21 cellular contexts compared by ENCODE assay signal in the genomic region with DNA sequence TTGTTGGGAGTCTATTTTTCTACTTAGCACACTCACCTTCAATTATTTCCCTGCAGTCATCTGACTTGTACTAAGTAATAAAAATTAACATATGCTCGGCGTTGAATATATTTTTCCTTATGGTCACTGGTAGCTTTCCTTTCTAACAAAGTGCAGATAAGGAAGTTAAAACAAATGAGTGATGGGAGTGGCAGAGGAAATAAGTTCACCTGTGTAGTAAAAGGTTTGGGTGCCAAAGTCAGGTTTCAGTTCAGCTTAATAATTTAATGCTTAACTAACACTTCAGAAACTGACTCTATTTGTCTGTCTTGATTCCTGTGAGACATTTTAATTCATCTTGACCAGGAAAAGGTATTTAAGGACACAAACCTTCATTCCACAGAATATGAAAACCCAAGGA.
DNase-seq lines count a peak whose midpoint lies in the region; ATAC-seq and TF ChIP-seq lines count a peak whose summit lies in the region.
"Had no signal": no experiment of that assay in that cellular context is flagged by ENCODE, and none has a peak within 500 bp of the region (broad histone marks: within the 10 kb centered on the region; RNA-seq: fewer than 3 reads in every experiment).

No MANE protein-coding gene starts in this region.

- no peak for TF ChIP-seq POLR2A in prostate gland (IDR thresholded peaks at IDR 0.05)

- intact Hi-C loops in prostate gland (cut with DNase I) = no loop called here

- no peaks in the 10 kb centered on the region for H3K27me3 ChIP-seq in hepatocyte
- H3K27me3 ChIP-seq in prostate gland (replicated peaks; ENCODE audit: insufficient read depth) = no peaks in the 10 kb centered on the region
- H3K27me3 ChIP-seq: SJSA1 had no signal

- no peak for TF ChIP-seq CTCF in hepatocyte (IDR thresholded peaks at IDR 0.05; ENCODE audit: poor library complexity)
- no peak for TF ChIP-seq CTCF in prostate gland (IDR thresholded peaks at IDR 0.05)

- H3K36me3 ChIP-seq in hepatocyte (replicated peaks; ENCODE audit: insufficient read depth, low read depth) (no peaks in the 10 kb centered on the region), prostate gland (no peaks in the 10 kb centered on the region)
- H3K36me3 ChIP-seq: SJSA1 had no signal

- DNase-seq in hepatocyte (ENCODE audit: low spot score) = peak; percentile 8
- peak; percentile 45 for DNase-seq in renal cortical epithelial cell (ENCODE audit: low read depth)
- DNase-seq in NCI-H524 treated with DMSO at 0.1 percent for 48 hours (lab: John Stamatoyannopoulos, UW) = no peak
- DNase-seq in cortex of kidney (lab: John Stamatoyannopoulos, UW) = no peak
- no peak for DNase-seq in prostate gland (ENCODE audit: low spot score)
- DNase-seq: C1 segment of cervical spinal cord, DMS 273 treated with DMSO at 0.1 percent for 48 hours, GF-D8, HCEC 1CT, KG1, NCI-H1417 treated with DMSO at 0.1 percent for 48 hours, NCI-H2029, NCI-H2171, NCI-H446, NCI-H774, PC-9 had no signal

- H3K9me3 ChIP-seq in hepatocyte (ENCODE audit: low read depth) (no peaks in the 10 kb centered on the region), prostate gland (no peaks in the 10 kb centered on the region)
- H3K9me3 ChIP-seq: A549, SJSA1 had no signal

- WGBS in hepatocyte (ENCODE audit: low lambda C conversion rate, missing lambda C conversion rate) = 70% methylated on average over 2 of the region's 2 CpGs
- WGBS in prostate gland = 77% methylated on average over 2 of the region's 2 CpGs

- ATAC-seq in GM21786 (IDR thresholded peaks at IDR 0.05; ENCODE audit: unreplicated experiment) (peak; percentile 74), HG03432 (IDR thresholded peaks at IDR 0.05; ENCODE audit: unreplicated experiment) (peak; percentile 51), HG03139 (IDR thresholded peaks at IDR 0.05; ENCODE audit: unreplicated experiment) (no peak)
- ATAC-seq: A549 had no signal

- peak overlapping the region; percentile 31 for H3K27ac ChIP-seq in hepatocyte
- H3K27ac ChIP-seq in prostate gland = no peak overlapping the region
- H3K27ac ChIP-seq: A549, PC-9, SJSA1 had no signal

- H2AFZ ChIP-seq in hepatocyte = no peak overlapping the region
- H2AFZ ChIP-seq: PC-9 had no signal

- H3K9me2 ChIP-seq in hepatocyte (replicated peaks; ENCODE audit: insufficient read depth) = no peaks in the 10 kb centered on the region

- peak overlapping the region; percentile 26 for H3K4me2 ChIP-seq in hepatocyte
- H3K4me2 ChIP-seq: A549, PC-9 had no signal

- H3K4me3 ChIP-seq in hepatocyte = no peak overlapping the region
- no peak overlapping the region for H3K4me3 ChIP-seq in prostate gland
- H3K4me3 ChIP-seq: A549, PC-9, SJSA1 had no signal

- no peaks in the 10 kb centered on the region for H4K20me1 ChIP-seq in hepatocyte (ENCODE audit: insufficient read depth, poor library complexity, severe bottlenecking)

- no peaks in the 10 kb centered on the region for H3K79me2 ChIP-seq in hepatocyte

- peaks cover 10% of the 10 kb centered on the region for H3K4me1 ChIP-seq in hepatocyte (ENCODE audit: insufficient read depth)
- H3K4me1 ChIP-seq in prostate gland (replicated peaks) = no peaks in the 10 kb centered on the region
- H3K4me1 ChIP-seq: A549, SJSA1 had no signal

Comparison
In these comparisons a context has a peak if more than half of its experiments do, and no peak if none do; other contexts are left out.
1. DNase-seq: peak in hepatocyte (single experiment) and renal cortical epithelial cell (single experiment); none in NCI-H524 treated with DMSO at 0.1 percent for 48 hours (single experiment), cortex of kidney (single experiment) and prostate gland (single experiment).